ENCODE assay signal across 8 cellular contexts in the genomic region with DNA sequence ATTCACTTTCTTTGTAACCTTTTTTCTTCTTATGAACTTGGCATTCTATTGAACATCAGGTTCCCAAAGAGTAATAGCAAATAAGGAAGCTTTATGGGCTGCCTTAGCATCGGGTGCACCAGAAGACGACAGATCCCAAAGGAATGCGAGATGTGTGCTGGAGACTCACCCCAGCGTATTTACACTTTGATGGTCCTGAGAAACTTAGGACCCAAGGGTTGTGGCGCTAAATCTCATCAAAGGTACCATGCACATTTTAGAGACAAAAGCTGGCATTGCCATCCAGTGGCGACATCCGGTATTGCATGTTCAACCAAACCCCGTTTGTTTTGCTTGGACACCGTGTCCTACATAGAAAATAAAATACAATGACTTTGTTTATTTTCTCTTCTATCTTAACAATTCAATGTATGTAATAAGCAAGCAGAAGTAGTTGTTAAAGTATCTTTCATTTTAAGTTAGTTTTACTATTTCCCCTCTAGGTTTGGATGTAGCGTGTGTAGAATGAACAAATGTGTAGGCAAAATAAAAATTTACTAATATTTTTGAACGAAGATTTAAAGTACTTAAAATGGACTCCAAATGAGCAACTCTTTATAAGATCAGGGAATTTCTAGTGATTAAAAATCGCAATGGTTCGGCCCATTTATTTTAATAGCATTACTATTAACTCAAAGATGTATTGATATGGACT.
DNase-seq lines count a peak whose midpoint lies in the region; ATAC-seq and TF ChIP-seq lines count a peak whose summit lies in the region.

No MANE protein-coding gene starts in this region.

- no peaks in the 10 kb centered on the region for H3F3A ChIP-seq in Loucy (ENCODE audit: low read depth)

- peak overlapping the region; percentile 3; the same call in 1 of the 2 replicates for H2AFZ ChIP-seq in Loucy (ENCODE audit: low read length)

- H3K9ac ChIP-seq in Loucy (ENCODE audit: low read depth, low read length, poor library complexity, severe bottlenecking), result no peak overlapping the region

- no peaks in the 10 kb centered on the region for H3K36me3 ChIP-seq in Loucy (ENCODE audit: insufficient read depth, low read length)
- no peaks in the 10 kb centered on the region for H3K36me3 ChIP-seq in kidney epithelial cell (ENCODE audit: control insufficient read depth, insufficient read depth, low read length)

- no peaks in the 10 kb centered on the region for H4K20me1 ChIP-seq in Loucy (ENCODE audit: insufficient read depth, low read length, poor library complexity, severe bottlenecking)

- no peaks in the 10 kb centered on the region for H3K79me2 ChIP-seq in Loucy (ENCODE audit: insufficient read depth, low read length)

- no peak overlapping the region for H3K4me2 ChIP-seq in Loucy (ENCODE audit: low read depth, low read length, poor library complexity, severe bottlenecking)

- H3K9me3 ChIP-seq in Loucy (ENCODE audit: insufficient read depth, low read depth, low read length), result no peaks in the 10 kb centered on the region

- peak; percentile 87 for ATAC-seq in GM21723 (IDR thresholded peaks at IDR 0.05; ENCODE audit: unreplicated experiment)

- no peaks in the 10 kb centered on the region for H3K9me2 ChIP-seq in Loucy (replicated peaks; ENCODE audit: low read depth, low read length)

- peak; percentile 19 for DNase-seq in GM04504 (ENCODE audit: low read depth)
- DNase-seq in activated CD4-positive, CD25-positive, alpha-beta regulatory T cell (lab: John Stamatoyannopoulos, UW), result peak; percentile 30 to 72 (median 51)
- DNase-seq in cardiac fibroblast (ENCODE audit: low read depth in 2 of 2), result peak; percentile 73 to 77
- peak; percentile 16 for DNase-seq in kidney epithelial cell (ENCODE audit: low read depth)
- DNase-seq in stimulated activated CD4-positive, alpha-beta T cell treated with anti-CD3 and anti-CD28 coated beads, Interleukin-1b, Interleukin-23, amount 100 ng/mL, for 4 hours (ENCODE audit: low read depth in 2 of 2), result peak; percentile 69 to 73
- DNase-seq in NCI-H2029 treated with DMSO at 0.1 percent for 48 hours (lab: John Stamatoyannopoulos, UW), result no peak

- no peak overlapping the region for H3K4me3 ChIP-seq in Loucy (ENCODE audit: low read length, poor library complexity, severe bottlenecking)
- H3K4me3 ChIP-seq in cardiac fibroblast (replicated peaks in 1 of 2; ENCODE audit: low read depth in 2 of 2, low read length in 2 of 2), result no peak overlapping the region
- H3K4me3 ChIP-seq in kidney epithelial cell (ENCODE audit: low read depth, low read length), result no peak overlapping the region

- TF ChIP-seq CTCF in Loucy (conservative IDR thresholded peaks at IDR 0.05; ENCODE audit: low read length) (peak; percentile 97), cardiac fibroblast (IDR thresholded peaks at IDR 0.05; ENCODE audit: low read depth, low read length) (peak; percentile 88), kidney epithelial cell (IDR thresholded peaks at IDR 0.05; ENCODE audit: insufficient read depth, low read length, poor library complexity, severe bottlenecking) (peak; percentile 87)

- H3K27me3 ChIP-seq in Loucy (ENCODE audit: insufficient read depth, low read length, poor library complexity, severe bottlenecking), result no peaks in the 10 kb centered on the region
- no peaks in the 10 kb centered on the region for H3K27me3 ChIP-seq in kidney epithelial cell (ENCODE audit: control insufficient read depth, insufficient read depth, low read length)

- H3K4me1 ChIP-seq in Loucy (ENCODE audit: insufficient read depth, low read length, poor library complexity, severe bottlenecking), result no peaks in the 10 kb centered on the region
